In genomic region chr5:22787398-22787797, GRCh38 we compare ENCODE assay signal across 27 cellular contexts.
DNase-seq lines count a peak whose midpoint lies in the region; ATAC-seq, FAIRE-seq and TF ChIP-seq lines count a peak whose summit lies in the region.
"Had no signal": no experiment of that assay in that cellular context is flagged by ENCODE, and none has a peak within 500 bp of the region (broad histone marks: within the 10 kb centered on the region; RNA-seq: fewer than 3 reads in every experiment).

No MANE protein-coding gene starts in this region.

- H2BK20ac ChIP-seq in H1 (ENCODE audit: low read length) = no peak overlapping the region

- H3F3A ChIP-seq in SU-DHL-6 (ENCODE audit: insufficient read depth) = no peaks in the 10 kb centered on the region

- H3K4ac ChIP-seq in H1 (replicated peaks; ENCODE audit: insufficient read length, low read depth, low read length) = no peak overlapping the region

- no peak overlapping the region for H4K91ac ChIP-seq in H1 (replicated peaks; ENCODE audit: insufficient read length, low read length)

- intact Hi-C loops in activated naive CD4-positive, alpha-beta T cell treated with anti-CD3 and anti-CD28 coated beads for 36 hours (cut with micrococcal nuclease) = no loop called here
- intact Hi-C loops in CD4-positive, alpha-beta T cell (cut with DNase I, micrococcal nuclease) = no loop called here
- intact Hi-C loops in natural killer cell (cut with micrococcal nuclease) = no loop called here

- TF ChIP-seq RAD21 in H1 (IDR thresholded peaks at IDR 0.05 in 1 of 2, conservative IDR thresholded peaks at IDR 0.05 in 1 of 2; ENCODE audit: low read depth in 2 of 2, low read length in 2 of 2) = no peak

- TF ChIP-seq POLR2A in H1 (IDR thresholded peaks at IDR 0.05; ENCODE audit: control extremely low read depth in 1 of 2, low read depth in 2 of 2, low read length in 2 of 2) = no peak

- H2BK12ac ChIP-seq in H1 (ENCODE audit: low read depth, low read length) = no peak overlapping the region

- H3K27me3 Mint-ChIP-seq in activated naive CD4-positive, alpha-beta T cell treated with anti-CD3 and anti-CD28 coated beads, Interleukin-2, amount 50 U/mL, for 24 hours = no peaks in the 10 kb centered on the region
- no peaks in the 10 kb centered on the region for H3K27me3 Mint-ChIP-seq in activated naive CD4-positive, alpha-beta T cell treated with anti-CD3 and anti-CD28 coated beads for 36 hours (ENCODE audit: low read depth)
- no peaks in the 10 kb centered on the region for H3K27me3 Mint-ChIP-seq in CD4-positive, alpha-beta T cell
- no peaks in the 10 kb centered on the region for H3K27me3 Mint-ChIP-seq in activated T-cell treated with anti-CD3 and anti-CD28 coated beads, Interleukin-2, amount 50 U/mL, for 24 hours
- H3K27me3 Mint-ChIP-seq in natural killer cell (ENCODE audit: low read depth in 2 of 2) = no peaks in the 10 kb centered on the region
- H3K27me3 Mint-ChIP-seq: B cell; CD4-positive, alpha-beta memory T cell; CD8-positive, alpha-beta memory T cell had no signal

- H2BK120ac ChIP-seq in H1 (replicated peaks; ENCODE audit: low read depth, low read length) = no peak overlapping the region

- no peaks in the 10 kb centered on the region for H3K9me2 ChIP-seq in SU-DHL-6 (replicated peaks; ENCODE audit: insufficient read depth, low read length)

- peaks cover 3% of the 10 kb centered on the region; the same call in 1 of the 2 replicates for H3K36me3 ChIP-seq in SU-DHL-6 (ENCODE audit: low read length)
- no peaks in the 10 kb centered on the region for H3K36me3 ChIP-seq in H1 (ENCODE audit: control insufficient read depth in 2 of 4, insufficient read depth in 4 of 4, low read length in 3 of 4)
- H3K36me3 ChIP-seq in small intestine (ENCODE audit: control insufficient read depth in 2 of 2, insufficient read depth in 2 of 2, low read length in 2 of 2) = no peaks in the 10 kb centered on the region
- H3K36me3 ChIP-seq: BLaER1 treated with 17β-estradiol and CSF1 and Interleukin-3, amounts not matched to agents 10 nM and 100 nM had no signal

- TF ChIP-seq EP300 in H1 (IDR thresholded peaks at IDR 0.05; ENCODE audit: borderline replicate concordance in 1 of 2, low read depth in 2 of 2, low read length in 2 of 2) = no peak

- no peaks in the 10 kb centered on the region for H3K4me1 Mint-ChIP-seq in activated naive CD4-positive, alpha-beta T cell treated with anti-CD3 and anti-CD28 coated beads, Interleukin-2, amount 50 U/mL, for 24 hours
- H3K4me1 Mint-ChIP-seq in activated naive CD4-positive, alpha-beta T cell treated with anti-CD3 and anti-CD28 coated beads for 36 hours (ENCODE audit: low read depth) = no peaks in the 10 kb centered on the region
- H3K4me1 Mint-ChIP-seq in CD4-positive, alpha-beta T cell (ENCODE audit: low read depth) = no peaks in the 10 kb centered on the region
- H3K4me1 Mint-ChIP-seq in activated T-cell treated with anti-CD3 and anti-CD28 coated beads, Interleukin-2, amount 50 U/mL, for 24 hours (ENCODE audit: low read depth) = no peaks in the 10 kb centered on the region
- no peaks in the 10 kb centered on the region for H3K4me1 Mint-ChIP-seq in natural killer cell
- H3K4me1 Mint-ChIP-seq: B cell; CD4-positive, alpha-beta memory T cell; CD8-positive, alpha-beta memory T cell had no signal

- H3K4me3 ChIP-seq in SU-DHL-6 (ENCODE audit: insufficient read depth, low read length, poor library complexity, severe bottlenecking) (no peak overlapping the region), H1 (ENCODE audit: extremely low read depth in 1 of 4, insufficient read depth in 2 of 4, low read depth in 3 of 4, low read length in 4 of 4) (no peak overlapping the region), small intestine (ENCODE audit: low read depth in 1 of 2, low read length in 2 of 2) (no peak overlapping the region)
- H3K4me3 ChIP-seq: A549; BLaER1 treated with 17β-estradiol and CSF1 and Interleukin-3, amounts not matched to agents 10 nM and 100 nM; GM12878 had no signal

- H3K27ac Mint-ChIP-seq in activated naive CD4-positive, alpha-beta T cell treated with anti-CD3 and anti-CD28 coated beads, Interleukin-2, amount 50 U/mL, for 24 hours = peak overlapping the region; percentile 32
- H3K27ac Mint-ChIP-seq in activated naive CD4-positive, alpha-beta T cell treated with anti-CD3 and anti-CD28 coated beads for 36 hours = no peak overlapping the region
- H3K27ac Mint-ChIP-seq in CD4-positive, alpha-beta T cell = no peak overlapping the region
- H3K27ac Mint-ChIP-seq in activated T-cell treated with anti-CD3 and anti-CD28 coated beads, Interleukin-2, amount 50 U/mL, for 24 hours = no peak overlapping the region
- H3K27ac Mint-ChIP-seq in natural killer cell = no peak overlapping the region
- H3K27ac Mint-ChIP-seq: B cell; CD4-positive, alpha-beta memory T cell; CD8-positive, alpha-beta memory T cell had no signal

- H3K27me3 ChIP-seq in SU-DHL-6 (ENCODE audit: low read length) = no peaks in the 10 kb centered on the region
- H3K27me3 ChIP-seq in H1 (replicated peaks in 1 of 4; ENCODE audit: control insufficient read depth in 3 of 4, extremely low read depth in 1 of 4, insufficient read depth in 3 of 4, low read length in 3 of 4) = no peaks in the 10 kb centered on the region
- H3K27me3 ChIP-seq in small intestine (ENCODE audit: control insufficient read depth in 2 of 2, insufficient read depth in 2 of 2, low read length in 2 of 2) = no peaks in the 10 kb centered on the region
- H3K27me3 ChIP-seq in CD4-positive, alpha-beta T cell (ENCODE audit: control insufficient read depth, insufficient read depth, low read length) = no peaks in the 10 kb centered on the region
- H3K27me3 ChIP-seq: BLaER1 treated with 17β-estradiol and CSF1 and Interleukin-3, amounts not matched to agents 10 nM and 100 nM had no signal

- no peaks in the 10 kb centered on the region for H3K36me3 Mint-ChIP-seq in activated naive CD4-positive, alpha-beta T cell treated with anti-CD3 and anti-CD28 coated beads, Interleukin-2, amount 50 U/mL, for 24 hours
- H3K36me3 Mint-ChIP-seq in activated naive CD4-positive, alpha-beta T cell treated with anti-CD3 and anti-CD28 coated beads for 36 hours (ENCODE audit: low read depth) = no peaks in the 10 kb centered on the region
- H3K36me3 Mint-ChIP-seq in CD4-positive, alpha-beta T cell (ENCODE audit: low read depth) = no peaks in the 10 kb centered on the region
- H3K36me3 Mint-ChIP-seq in activated T-cell treated with anti-CD3 and anti-CD28 coated beads, Interleukin-2, amount 50 U/mL, for 24 hours (ENCODE audit: low read depth) = no peaks in the 10 kb centered on the region
- no peaks in the 10 kb centered on the region for H3K36me3 Mint-ChIP-seq in natural killer cell
- H3K36me3 Mint-ChIP-seq: CD4-positive, alpha-beta memory T cell; CD8-positive, alpha-beta memory T cell had no signal

- no peak overlapping the region for H3K9ac ChIP-seq in SU-DHL-6 (ENCODE audit: low read length)
- no peak overlapping the region for H3K9ac ChIP-seq in H1 (replicated peaks in 1 of 4; ENCODE audit: extremely low read depth in 1 of 4, low read depth in 3 of 4, low read length in 3 of 4)
- H3K9ac ChIP-seq: BLaER1 treated with 17β-estradiol and CSF1 and Interleukin-3, amounts not matched to agents 10 nM and 100 nM had no signal

- CTCF ChIA-PET in activated naive CD4-positive, alpha-beta T cell treated with anti-CD3 and anti-CD28 coated beads for 36 hours (lab: Charles Lee) = no interaction called here
- CTCF ChIA-PET in H1 (lab: Charles Lee; ENCODE audit: partially characterized antibody) = interaction anchor here (0.7 kb wide), 1 partner anchor 201 kb away, joined by 4 read pairs; no protein-coding TSS in a partner anchor
- CTCF ChIA-PET in CD4-positive, alpha-beta T cell (lab: Charles Lee) = no interaction called here

- H3K4me2 ChIP-seq in SU-DHL-6 (ENCODE audit: low read depth, low read length, poor library complexity, severe bottlenecking) (no peak overlapping the region), H1 (ENCODE audit: insufficient read depth in 1 of 2, low read depth in 2 of 2, low read length in 2 of 2) (no peak overlapping the region)
- H3K4me2 ChIP-seq: A549; BLaER1 treated with 17β-estradiol and CSF1 and Interleukin-3, amounts not matched to agents 10 nM and 100 nM had no signal

- no peak overlapping the region for H3K4me3 Mint-ChIP-seq in activated naive CD4-positive, alpha-beta T cell treated with anti-CD3 and anti-CD28 coated beads, Interleukin-2, amount 50 U/mL, for 24 hours
- no peak overlapping the region for H3K4me3 Mint-ChIP-seq in activated naive CD4-positive, alpha-beta T cell treated with anti-CD3 and anti-CD28 coated beads for 36 hours
- no peak overlapping the region for H3K4me3 Mint-ChIP-seq in CD4-positive, alpha-beta T cell
- no peak overlapping the region for H3K4me3 Mint-ChIP-seq in activated T-cell treated with anti-CD3 and anti-CD28 coated beads, Interleukin-2, amount 50 U/mL, for 24 hours
- H3K4me3 Mint-ChIP-seq in natural killer cell = no peak overlapping the region
- H3K4me3 Mint-ChIP-seq: B cell; CD4-positive, alpha-beta memory T cell; CD8-positive, alpha-beta memory T cell had no signal

- H3K56ac ChIP-seq in H1 (replicated peaks; ENCODE audit: insufficient read length, low read depth, low read length) = no peak overlapping the region

- H2BK15ac ChIP-seq in H1 (ENCODE audit: low read length) = no peak overlapping the region

- H3K18ac ChIP-seq in H1 (ENCODE audit: extremely low read depth, low read length) = no peak overlapping the region

- no peaks in the 10 kb centered on the region for H3K79me2 ChIP-seq in SU-DHL-6 (ENCODE audit: insufficient read depth, low read length)
- H3K79me2 ChIP-seq in H1 (ENCODE audit: control insufficient read depth in 1 of 2, insufficient read depth in 2 of 2, low read length in 2 of 2) = no peaks in the 10 kb centered on the region

- no peak overlapping the region for H3K23ac ChIP-seq in H1 (ENCODE audit: insufficient read length)

- H4K8ac ChIP-seq in H1 (ENCODE audit: extremely low read depth, insufficient read depth, low read length) = no peak overlapping the region

- no peak overlapping the region for H2AK5ac ChIP-seq in H1 (ENCODE audit: low read depth, low read length)

- H3K23me2 ChIP-seq in H1 (ENCODE audit: low read depth, low read length) = no peaks in the 10 kb centered on the region

- H3K9me3 ChIP-seq in SU-DHL-6 (ENCODE audit: insufficient read depth, low read length) = no peaks in the 10 kb centered on the region
- no peaks in the 10 kb centered on the region for H3K9me3 ChIP-seq in H1 (ENCODE audit: insufficient read depth in 2 of 2, low read depth in 1 of 2, low read length in 1 of 2)
- no peaks in the 10 kb centered on the region for H3K9me3 ChIP-seq in small intestine (ENCODE audit: control insufficient read depth, low read depth)
- H3K9me3 ChIP-seq in CD4-positive, alpha-beta T cell (ENCODE audit: control insufficient read depth, low read length) = peaks cover 7% of the 10 kb centered on the region
- H3K9me3 ChIP-seq: A549 had no signal

- FAIRE-seq in H1 (lab: Jason Lieb, UNC) (no peak), small intestine (lab: Jason Lieb, UNC) (peak; percentile 23)
- FAIRE-seq: A549, GM12878, GM12892, GM18507 had no signal

- H2AFZ ChIP-seq in SU-DHL-6 (ENCODE audit: low read depth, low read length, severe bottlenecking) (peak overlapping the region; percentile 54), H1 (ENCODE audit: low read length) (0 out of 2 replicates have a peak overlapping the region, but pooled peaks have one; percentile 79)

- H3K4me1 ChIP-seq in H1 (replicated peaks in 1 of 4; ENCODE audit: control insufficient read depth in 3 of 4, insufficient read depth in 4 of 4, low read length in 3 of 4) (no peaks in the 10 kb centered on the region), small intestine (ENCODE audit: control insufficient read depth in 2 of 2, insufficient read depth in 1 of 2, low read depth in 1 of 2, low read length in 1 of 2) (no peaks in the 10 kb centered on the region)
- H3K4me1 ChIP-seq: A549 had no signal

- no peak overlapping the region for H4K5ac ChIP-seq in H1 (ENCODE audit: insufficient read length, low read depth, low read length)

- no peak for DNase-seq in activated naive CD4-positive, alpha-beta T cell treated with anti-CD3 and anti-CD28 coated beads for 36 hours
- DNase-seq in H1 (ENCODE audit: low read depth in 1 of 2, low spot score in 2 of 2) (no peak), small intestine (no peak), natural killer cell (no peak)
- no peak for DNase-seq in CD4-positive, alpha-beta T cell
- no peak for DNase-seq in activated T-cell treated with anti-CD3 and anti-CD28 coated beads, Interleukin-2, amount 50 U/mL, for 24 hours
- DNase-seq: AML-193; CD4-positive, alpha-beta memory T cell; CD8-positive, alpha-beta memory T cell; COR-L47; DMS 273 treated with DMSO at 0.1 percent for 48 hours; DMS153; DMS53; DMS79; DND-41; EL; GDM1 had no signal

- H3K9me3 Mint-ChIP-seq in activated naive CD4-positive, alpha-beta T cell treated with anti-CD3 and anti-CD28 coated beads, Interleukin-2, amount 50 U/mL, for 24 hours = no peaks in the 10 kb centered on the region
- peaks cover 9% of the 10 kb centered on the region for H3K9me3 Mint-ChIP-seq in activated naive CD4-positive, alpha-beta T cell treated with anti-CD3 and anti-CD28 coated beads for 36 hours
- peaks cover 8% of the 10 kb centered on the region for H3K9me3 Mint-ChIP-seq in CD4-positive, alpha-beta T cell
- H3K9me3 Mint-ChIP-seq in activated T-cell treated with anti-CD3 and anti-CD28 coated beads, Interleukin-2, amount 50 U/mL, for 24 hours = peaks cover 10% of the 10 kb centered on the region
- H3K9me3 Mint-ChIP-seq in natural killer cell = peaks cover 13 to 19% of the 10 kb centered on the region in 2 donors

- no peaks in the 10 kb centered on the region for H3K79me1 ChIP-seq in H1 (ENCODE audit: low read depth, low read length)

- no peak for TF ChIP-seq CTCF in SU-DHL-6 (IDR thresholded peaks at IDR 0.05; ENCODE audit: insufficient read depth, low read length, poor library complexity, severe bottlenecking)
- TF ChIP-seq CTCF in H1 (IDR thresholded peaks at IDR 0.05; ENCODE audit: control extremely low read depth in 1 of 3, insufficient read depth in 1 of 3, low read depth in 1 of 3, low read length in 3 of 3) = no peak
- no peak for TF ChIP-seq CTCF in CD4-positive, alpha-beta T cell (IDR thresholded peaks at IDR 0.05)
- TF ChIP-seq CTCF in natural killer cell (IDR thresholded peaks at IDR 0.05) = no peak

- POLR2A ChIA-PET in H1 (lab: Charles Lee; ENCODE audit: partially characterized antibody) = no interaction called here
- POLR2A ChIA-PET in CD4-positive, alpha-beta T cell (lab: Charles Lee) = no interaction called here

- H3K27ac ChIP-seq in SU-DHL-6 (ENCODE audit: low read depth, low read length) (no peak overlapping the region), H1 (ENCODE audit: low read depth, low read length) (no peak overlapping the region), small intestine (ENCODE audit: low read depth in 1 of 2, low read length in 1 of 2) (no peak overlapping the region)
- no peak overlapping the region for H3K27ac ChIP-seq in CD4-positive, alpha-beta T cell (ENCODE audit: low read depth, low read length)
- H3K27ac ChIP-seq: 22Rv1, A549, C4-2B had no signal

- ATAC-seq in CD4-positive, alpha-beta T cell (ENCODE audit: poor library complexity) = no peak
- ATAC-seq in natural killer cell = no peak
- ATAC-seq: A549 had no signal

- H3K14ac ChIP-seq in H1 (ENCODE audit: insufficient read length) = no peak overlapping the region

- H4K20me1 ChIP-seq in SU-DHL-6 (ENCODE audit: low read depth, low read length) (no peaks in the 10 kb centered on the region), H1 (replicated peaks in 1 of 2; ENCODE audit: control insufficient read depth in 1 of 2, insufficient read depth in 2 of 2, low read length in 2 of 2) (no peaks in the 10 kb centered on the region)
- H4K20me1 ChIP-seq: BLaER1 treated with 17β-estradiol and CSF1 and Interleukin-3, amounts not matched to agents 10 nM and 100 nM had no signal

- WGBS in H1 (ENCODE audit: extremely low coverage in 1 of 2, insufficient coverage in 1 of 2, insufficient read length in 1 of 2, insufficient replicate concordance in 2 of 2, low coverage in 1 of 2, low lambda C conversion rate in 2 of 2, missing lambda C conversion rate in 1 of 2), 2 experiments = 95% methylated on average over 5 of the region's 5 CpGs; no CpG with 5 or more reads in 1 of the 2 experiments
- 67 to 86% (median 81%) methylated on average over 5 of the region's 5 CpGs for WGBS in small intestine, 3 donors

- H2BK5ac ChIP-seq in H1 (ENCODE audit: low read depth, low read length) = no peak overlapping the region
